Comparison of ENCODE assay signal across 22 cellular contexts in genomic region chr3:197209366-197210260, GRCh38.
DNase-seq lines count a peak whose midpoint lies in the region; ATAC-seq and TF ChIP-seq lines count a peak whose summit lies in the region.
"Had no signal": no experiment of that assay in that cellular context is flagged by ENCODE, and none has a peak within 500 bp of the region (broad histone marks: within the 10 kb centered on the region; RNA-seq: fewer than 3 reads in every experiment).

No MANE protein-coding gene starts in this region.

- no peaks in the 10 kb centered on the region; the same call in 1 of the 2 replicates for H3K27me3 Mint-ChIP-seq in HFFc6 (ENCODE audit: insufficient read depth)
- H3K27me3 Mint-ChIP-seq: naive B cell; stimulated activated naive CD8-positive, alpha-beta T cell treated with anti-CD3 and anti-CD28 coated beads, Interleukin-15, amount 100 ng/mL, for 72 hours had no signal

- H3K4me1 Mint-ChIP-seq in HFFc6 (ENCODE audit: low read depth), result peaks cover 71% of the 10 kb centered on the region

- no peak for TF ChIP-seq CTCF in HFFc6 (IDR thresholded peaks at IDR 0.05)

- DNase-seq in NCI-H2171 treated with DMSO at 0.1 percent for 48 hours (lab: John Stamatoyannopoulos, UW) (peak; percentile 15), NCI-H2171 (lab: John Stamatoyannopoulos, UW) (no peak), HFFc6 (no peak), cerebellar cortex (ENCODE audit: low spot score) (peak; percentile 74), renal cortical epithelial cell (ENCODE audit: low read depth) (peak; percentile 17), kidney glomerular epithelial cell (lab: John Stamatoyannopoulos, UW) (no peak)
- DNase-seq: activated CD4-positive, alpha-beta T cell treated with anti-CD3 and anti-CD28 coated beads, Interleukin-2, amount 50 U/mL, for 48 hours; activated naive CD4-positive, alpha-beta T cell treated with anti-CD3 and anti-CD28 coated beads, Interleukin-2, amount 50 U/mL, for 16 hours; activated T-cell treated with anti-CD3 and anti-CD28 coated beads, Interleukin-2, amount 50 U/mL, for 1 hour; DMS153; heart left ventricle; KBM-7; mammary epithelial cell; naive B cell; NCI-H2029; stimulated activated CD4-positive, alpha-beta T cell treated with anti-CD3 and anti-CD28 coated beads, Interleukin-2, amount 100 ng/mL, for 24 hours; stimulated activated naive CD8-positive, alpha-beta T cell treated with anti-CD3 and anti-CD28 coated beads, Interleukin-15, amount 100 ng/mL, for 72 hours; upper lobe of left lung; WERI-Rb-1 had no signal

- H3K27ac Mint-ChIP-seq in HFFc6, result peak overlapping the region; percentile 55; the same call in 1 of the 2 replicates
- H3K27ac Mint-ChIP-seq: T-helper 1 cell treated with Interleukin-12 subunit alpha and Interleukin-12 subunit beta and Interleukin-4 antibody, amounts not matched to agents 30 μg/mL and 1 μg/mL, for 36 hours had no signal

- no peak for ATAC-seq in HG02763 (IDR thresholded peaks at IDR 0.05; ENCODE audit: unreplicated experiment)
- no peak for ATAC-seq in GM21619 (IDR thresholded peaks at IDR 0.05; ENCODE audit: unreplicated experiment)
- ATAC-seq: heart left ventricle; stimulated activated naive CD8-positive, alpha-beta T cell treated with anti-CD3 and anti-CD28 coated beads, Interleukin-15, amount 100 ng/mL, for 72 hours had no signal

- H3K36me3 Mint-ChIP-seq in HFFc6 (ENCODE audit: low read depth), result peaks cover 21% of the 10 kb centered on the region

- H3K9me3 Mint-ChIP-seq in HFFc6, result no peaks in the 10 kb centered on the region
- H3K9me3 Mint-ChIP-seq: T-helper 1 cell treated with Interleukin-12 subunit alpha and Interleukin-12 subunit beta and Interleukin-4 antibody, amounts not matched to agents 30 μg/mL and 1 μg/mL, for 36 hours had no signal

- H3K4me3 Mint-ChIP-seq in HFFc6, result no peak overlapping the region
- H3K4me3 Mint-ChIP-seq: naive B cell; stimulated activated naive CD8-positive, alpha-beta T cell treated with anti-CD3 and anti-CD28 coated beads, Interleukin-15, amount 100 ng/mL, for 72 hours; T-helper 1 cell treated with Interleukin-12 subunit alpha and Interleukin-12 subunit beta and Interleukin-4 antibody, amounts not matched to agents 30 μg/mL and 1 μg/mL, for 36 hours had no signal

Comparison
In these comparisons a context has a peak if more than half of its experiments do, and no peak if none do; other contexts are left out.
1. DNase-seq: peak in NCI-H2171 treated with DMSO at 0.1 percent for 48 hours (single experiment), cerebellar cortex (single experiment) and renal cortical epithelial cell (single experiment); none in NCI-H2171 (single experiment), HFFc6 (single experiment) and kidney glomerular epithelial cell (single experiment).